Comparison of ENCODE assay signal across 13 cellular contexts in the genomic region with DNA sequence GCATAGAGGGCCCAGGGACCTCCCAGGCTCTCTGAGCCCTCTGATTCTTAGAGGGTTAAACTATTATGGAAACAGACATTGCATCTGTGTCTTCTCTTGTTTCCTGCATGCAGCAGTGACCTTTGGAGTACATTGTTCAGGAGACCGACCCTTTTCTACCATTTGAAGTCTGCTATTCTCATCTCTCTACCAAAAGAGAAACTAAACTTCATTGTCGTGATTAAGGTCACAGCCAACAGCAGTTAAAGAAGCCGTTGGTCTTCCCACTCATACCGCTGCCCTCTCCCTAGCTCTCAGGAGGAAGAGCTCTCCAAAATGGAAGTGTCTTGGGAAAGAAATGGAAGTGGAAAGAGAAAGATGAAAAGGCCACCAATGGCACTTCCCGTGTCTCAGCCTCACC.
DNase-seq lines count a peak whose midpoint lies in the region; ATAC-seq and TF ChIP-seq lines count a peak whose summit lies in the region.
"Had no signal": no experiment of that assay in that cellular context is flagged by ENCODE, and none has a peak within 500 bp of the region (broad histone marks: within the 10 kb centered on the region; RNA-seq: fewer than 3 reads in every experiment).

No MANE protein-coding gene starts in this region.

- peak overlapping the region; percentile 10 for H3K27ac Mint-ChIP-seq in activated T-cell treated with anti-CD3 and anti-CD28 coated beads, Interleukin-2, amount 50 U/mL, for 24 hours
- H3K27ac Mint-ChIP-seq in immature natural killer cell, result peak overlapping the region; percentile 78 to 93 (median 90)
- peak overlapping the region; percentile 92 for H3K27ac Mint-ChIP-seq in stimulated activated effector memory CD8-positive, alpha-beta T cell treated with anti-CD3 and anti-CD28 coated beads, Interleukin-12 subunit alpha, Interleukin-12 subunit beta, amount 100 ng/mL, for 72 hours

- H3K9me2 ChIP-seq in OCI-LY7 (ENCODE audit: insufficient read depth, low read length), result no peaks in the 10 kb centered on the region

- H3K9me3 Mint-ChIP-seq in activated T-cell treated with anti-CD3 and anti-CD28 coated beads, Interleukin-2, amount 50 U/mL, for 24 hours, result no peaks in the 10 kb centered on the region
- no peaks in the 10 kb centered on the region for H3K9me3 Mint-ChIP-seq in immature natural killer cell
- H3K9me3 Mint-ChIP-seq in stimulated activated effector memory CD8-positive, alpha-beta T cell treated with anti-CD3 and anti-CD28 coated beads, Interleukin-12 subunit alpha, Interleukin-12 subunit beta, amount 100 ng/mL, for 72 hours, result no peaks in the 10 kb centered on the region

- no peaks in the 10 kb centered on the region for H4K20me1 ChIP-seq in OCI-LY7 (ENCODE audit: insufficient read depth, low read length)

- CTCF ChIA-PET in OCI-LY7 (lab: Charles Lee; ENCODE audit: unreplicated experiment), result no interaction called here

- H3K4me3 Mint-ChIP-seq in activated T-cell treated with anti-CD3 and anti-CD28 coated beads, Interleukin-2, amount 50 U/mL, for 24 hours, result no peak overlapping the region
- peak overlapping the region; percentile 63 to 86 (median 84) for H3K4me3 Mint-ChIP-seq in immature natural killer cell
- peak overlapping the region; percentile 62 for H3K4me3 Mint-ChIP-seq in stimulated activated effector memory CD8-positive, alpha-beta T cell treated with anti-CD3 and anti-CD28 coated beads, Interleukin-12 subunit alpha, Interleukin-12 subunit beta, amount 100 ng/mL, for 72 hours

- peaks cover 40% of the 10 kb centered on the region for H3K4me1 Mint-ChIP-seq in activated T-cell treated with anti-CD3 and anti-CD28 coated beads, Interleukin-2, amount 50 U/mL, for 24 hours (ENCODE audit: low read depth)
- peaks cover 95 to 100% of the 10 kb centered on the region in 2 donors for H3K4me1 Mint-ChIP-seq in immature natural killer cell
- peaks cover 69% of the 10 kb centered on the region for H3K4me1 Mint-ChIP-seq in stimulated activated effector memory CD8-positive, alpha-beta T cell treated with anti-CD3 and anti-CD28 coated beads, Interleukin-12 subunit alpha, Interleukin-12 subunit beta, amount 100 ng/mL, for 72 hours

- no peaks in the 10 kb centered on the region for H3K27me3 Mint-ChIP-seq in activated T-cell treated with anti-CD3 and anti-CD28 coated beads, Interleukin-2, amount 50 U/mL, for 24 hours
- H3K27me3 Mint-ChIP-seq in immature natural killer cell (ENCODE audit: low read depth in 3 of 3), result peaks cover 1 to 7% (median 3%) of the 10 kb centered on the region in 3 donors

- intact Hi-C loops in OCI-LY7 (cut with micrococcal nuclease; ENCODE audit: unreplicated experiment), result no loop called here

- H2AFZ ChIP-seq in OCI-LY7 (ENCODE audit: low read length), result no peak overlapping the region

- H3K9me3 ChIP-seq in OCI-LY7 (ENCODE audit: low read length), result no peaks in the 10 kb centered on the region

- peak overlapping the region; percentile 17; the same call in 1 of the 2 replicates for H3K4me2 ChIP-seq in OCI-LY7 (ENCODE audit: low read length)

- no TSS peak for BruUV-seq in OCI-LY7 (replicated peaks; lab: Mats Ljungman, UMichigan)

- no peaks in the 10 kb centered on the region for H3K4me1 ChIP-seq in OCI-LY7 (ENCODE audit: insufficient read depth, low read length, poor library complexity, severe bottlenecking)

- no peaks in the 10 kb centered on the region for H3K36me3 ChIP-seq in OCI-LY7 (ENCODE audit: insufficient read depth, low read length)
- H3K36me3 ChIP-seq: WERI-Rb-1 had no signal

- H3K36me3 Mint-ChIP-seq in activated T-cell treated with anti-CD3 and anti-CD28 coated beads, Interleukin-2, amount 50 U/mL, for 24 hours (ENCODE audit: low read depth), result no peaks in the 10 kb centered on the region
- H3K36me3 Mint-ChIP-seq in immature natural killer cell, result peaks cover 5 to 9% (median 8%) of the 10 kb centered on the region in 3 donors
- peaks cover 36% of the 10 kb centered on the region for H3K36me3 Mint-ChIP-seq in stimulated activated effector memory CD8-positive, alpha-beta T cell treated with anti-CD3 and anti-CD28 coated beads, Interleukin-12 subunit alpha, Interleukin-12 subunit beta, amount 100 ng/mL, for 72 hours

- no peak for TF ChIP-seq CTCF in OCI-LY7 (conservative IDR thresholded peaks at IDR 0.05; ENCODE audit: low read length)

- H3K27ac ChIP-seq in OCI-LY7 (ENCODE audit: low read depth, low read length, poor library complexity, severe bottlenecking), result no peak overlapping the region
- H3K27ac ChIP-seq: WERI-Rb-1 had no signal

- ATAC-seq in stimulated activated effector memory CD8-positive, alpha-beta T cell treated with anti-CD3 and anti-CD28 coated beads, Interleukin-12 subunit alpha, Interleukin-12 subunit beta, amount 100 ng/mL, for 72 hours, result peak; percentile 40

- no peaks in the 10 kb centered on the region for H3K79me2 ChIP-seq in OCI-LY7 (ENCODE audit: insufficient read depth, low read depth, low read length)

- no peak overlapping the region for H3K4me3 ChIP-seq in OCI-LY7 (ENCODE audit: low read depth, low read length, poor library complexity, severe bottlenecking)

- POLR2A ChIA-PET in OCI-LY7 (lab: Charles Lee), result no interaction called here

- no peak for DNase-seq in activated T-cell treated with anti-CD3 and anti-CD28 coated beads, Interleukin-2, amount 50 U/mL, for 24 hours
- DNase-seq in activated T-cell treated with anti-CD3 and anti-CD28 coated beads for 4 hours (no peak), OCI-LY7 (ENCODE audit: low spot score) (no peak), immature natural killer cell (no peak), mesenteric fat pad (ENCODE audit: low spot score) (no peak), Ammon's horn (ENCODE audit: low spot score) (no peak), NCI-H1048 (lab: John Stamatoyannopoulos, UW) (no peak)
- DNase-seq in stimulated activated effector memory CD8-positive, alpha-beta T cell treated with anti-CD3 and anti-CD28 coated beads, Interleukin-12 subunit alpha, Interleukin-12 subunit beta, amount 100 ng/mL, for 72 hours (ENCODE audit: low spot score in 2 of 2), result no peak
- DNase-seq: ACHN; DMS53; NCI-H2029 treated with DMSO at 0.1 percent for 48 hours; NK-92 treated with Interleukin-12 subunit alpha and Interleukin-12 subunit beta, amount 100 ng/mL, for 24 hours; WERI-Rb-1 had no signal

Comparison
In these comparisons a context has a peak if more than half of its experiments do, and no peak if none do; other contexts are left out.
1. H3K27ac Mint-ChIP-seq: peak in every context shown above with its lines; median percentile 92 in stimulated activated effector memory CD8-positive, alpha-beta T cell treated with anti-CD3 and anti-CD28 coated beads, Interleukin-12 subunit alpha, Interleukin-12 subunit beta, amount 100 ng/mL, for 72 hours; 90 in immature natural killer cell; 10 in activated T-cell treated with anti-CD3 and anti-CD28 coated beads, Interleukin-2, amount 50 U/mL, for 24 hours.